Comparison of ENCODE assay signal across 9 cellular contexts in genomic region chr16:12804395-12804794, GRCh38. TPM values are rescaled to one million over a fixed set of nuclear protein-coding genes. Genes with fewer than 3 reads are reported as not detected.
DNase-seq lines count a peak whose midpoint lies in the region; FAIRE-seq and TF ChIP-seq lines count a peak whose summit lies in the region.
"Had no signal": no experiment of that assay in that cellular context is flagged by ENCODE, and none has a peak within 500 bp of the region (broad histone marks: within the 10 kb centered on the region; RNA-seq: fewer than 3 reads in every experiment).

No MANE protein-coding gene starts in this region.

- H4K20me1 ChIP-seq in OCI-LY3 (ENCODE audit: insufficient read depth, low read length), result no peaks in the 10 kb centered on the region
- H4K20me1 ChIP-seq in H1 (replicated peaks in 1 of 2; ENCODE audit: control insufficient read depth in 1 of 2, insufficient read depth in 2 of 2, low read length in 2 of 2), result no peaks in the 10 kb centered on the region

- H3K14ac ChIP-seq in H1 (ENCODE audit: insufficient read length) (no peak overlapping the region), trophoblast cell (ENCODE audit: low read length) (no peak overlapping the region)

- H3K4me2 ChIP-seq in OCI-LY3 (ENCODE audit: low read length) (peak overlapping the region; percentile 70), H1 (ENCODE audit: insufficient read depth in 1 of 2, low read depth in 2 of 2, low read length in 2 of 2) (peak overlapping the region in 1 of 2 experiments; percentile 62; a peak in 2 of 4 replicates), trophoblast cell (ENCODE audit: low read length) (no peak overlapping the region)

- H3K23me2 ChIP-seq in H1 (ENCODE audit: low read depth, low read length), result peaks cover 5% of the 10 kb centered on the region

- H4K8ac ChIP-seq in H1 (ENCODE audit: extremely low read depth, insufficient read depth, low read length) (no peak overlapping the region), trophoblast cell (ENCODE audit: low read depth, low read length) (peak overlapping the region; percentile 58)

- no peaks in the 10 kb centered on the region for H3K36me3 ChIP-seq in Caco-2 (ENCODE audit: control insufficient read depth, insufficient read depth, low read length)
- no peaks in the 10 kb centered on the region for H3K36me3 ChIP-seq in OCI-LY3 (replicated peaks; ENCODE audit: low read depth, low read length)
- no peaks in the 10 kb centered on the region for H3K36me3 ChIP-seq in H1 (ENCODE audit: control insufficient read depth in 2 of 4, insufficient read depth in 4 of 4, low read length in 3 of 4)
- H3K36me3 ChIP-seq in trophoblast cell (ENCODE audit: control insufficient read depth in 1 of 2, insufficient read depth in 2 of 2, low read length in 2 of 2), result no peaks in the 10 kb centered on the region

- CTCF ChIA-PET in Caco-2 (lab: Charles Lee) (no interaction called here), H1 (lab: Charles Lee; ENCODE audit: partially characterized antibody) (interaction anchor here (1.0 kb wide), 1 partner anchor 14 kb away, joined by 3 read pairs; no protein-coding TSS in a partner anchor), GM10248 (lab: Yijun Ruan, JAX) (no interaction called here)

- DNase-seq in Caco-2 (no peak), H1 (ENCODE audit: low read depth in 1 of 2, low spot score in 2 of 2) (no peak), trophoblast cell (no peak), LoVo (ENCODE audit: low spot score) (no peak), dermis blood vessel endothelial cell (no peak), GM10248 (ENCODE audit: extremely low spot score) (no peak), NCI-H1417 treated with DMSO at 0.1 percent for 48 hours (lab: John Stamatoyannopoulos, UW) (no peak)

- TF ChIP-seq CTCF in Caco-2 (IDR thresholded peaks at IDR 0.05; ENCODE audit: insufficient read depth in 1 of 2, low read depth in 1 of 2, low read length in 1 of 2, severe bottlenecking in 1 of 2, unreplicated experiment in 1 of 2), result no peak
- TF ChIP-seq CTCF in OCI-LY3 (IDR thresholded peaks at IDR 0.05; ENCODE audit: low read depth, low read length), result no peak
- TF ChIP-seq CTCF in H1 (IDR thresholded peaks at IDR 0.05; ENCODE audit: control extremely low read depth in 1 of 3, insufficient read depth in 1 of 3, low read depth in 1 of 3, low read length in 3 of 3), result no peak
- TF ChIP-seq CTCF in GM10248 (IDR thresholded peaks at IDR 0.05; ENCODE audit: control extremely low read depth, extremely low read depth, low read depth, missing control alignments), result no peak

- no peak overlapping the region for H2BK20ac ChIP-seq in H1 (ENCODE audit: low read length)

- H2BK120ac ChIP-seq in H1 (replicated peaks; ENCODE audit: low read depth, low read length), result no peak overlapping the region
- no peak overlapping the region for H2BK120ac ChIP-seq in trophoblast cell (ENCODE audit: insufficient read depth, low read length, poor library complexity)

- no peak overlapping the region for H4K5ac ChIP-seq in H1 (ENCODE audit: insufficient read length, low read depth, low read length)

- peak overlapping the region; percentile 40 for H4K91ac ChIP-seq in H1 (replicated peaks; ENCODE audit: insufficient read length, low read length)
- H4K91ac ChIP-seq in trophoblast cell (ENCODE audit: low read depth, low read length), result no peak overlapping the region

- H3K4me3 Mint-ChIP-seq in Caco-2 (ENCODE audit: unreplicated experiment), result peak overlapping the region; percentile 91

- H2BK12ac ChIP-seq in H1 (ENCODE audit: low read depth, low read length) (no peak overlapping the region), trophoblast cell (ENCODE audit: low read length) (no peak overlapping the region)

- H3K79me2 ChIP-seq in OCI-LY3 (ENCODE audit: low read length) (peaks cover 30% of the 10 kb centered on the region), H1 (ENCODE audit: control insufficient read depth in 1 of 2, insufficient read depth in 2 of 2, low read length in 2 of 2) (no peaks in the 10 kb centered on the region), trophoblast cell (ENCODE audit: control insufficient read depth, insufficient read depth, low read length, poor library complexity) (peaks cover 2% of the 10 kb centered on the region)

- no peak for TF ChIP-seq EP300 in H1 (IDR thresholded peaks at IDR 0.05; ENCODE audit: borderline replicate concordance in 1 of 2, low read depth in 2 of 2, low read length in 2 of 2)

- H3K79me1 ChIP-seq in H1 (ENCODE audit: low read depth, low read length), result no peaks in the 10 kb centered on the region; the same call in 1 of the 2 replicates
- peaks cover 5% of the 10 kb centered on the region for H3K79me1 ChIP-seq in trophoblast cell (ENCODE audit: low read length)

- POLR2A ChIA-PET in Caco-2 (lab: Charles Lee), result no interaction called here
- POLR2A ChIA-PET in H1 (lab: Charles Lee; ENCODE audit: partially characterized antibody), result interaction anchor here (2.3 kb wide), 1 partner anchor 11 kb away, joined by 8 read pairs; no protein-coding TSS in a partner anchor
- POLR2A ChIA-PET in GM10248 (lab: Yijun Ruan, JAX), result no interaction called here

- peaks cover 11% of the 10 kb centered on the region for H3K4me1 Mint-ChIP-seq in Caco-2 (ENCODE audit: low read depth, unreplicated experiment)

- H2AK5ac ChIP-seq in H1 (ENCODE audit: low read depth, low read length), result 0 out of 2 replicates have a peak overlapping the region, but pooled peaks have one; percentile 53
- no peak overlapping the region for H2AK5ac ChIP-seq in trophoblast cell (ENCODE audit: low read length)

- 0 out of 2 replicates have a peak overlapping the region, but pooled peaks have one; percentile 46 for H2BK15ac ChIP-seq in H1 (ENCODE audit: low read length)

- peaks cover 11% of the 10 kb centered on the region; the same call in 1 of the 2 replicates for H3K4me1 ChIP-seq in Caco-2
- H3K4me1 ChIP-seq in OCI-LY3 (ENCODE audit: low read length), result peaks cover 24% of the 10 kb centered on the region
- peaks cover 0 to 3% (median 2%) of the 10 kb centered on the region in 4 experiments; a peak in 2 of 7 replicates for H3K4me1 ChIP-seq in H1 (replicated peaks in 1 of 4; ENCODE audit: control insufficient read depth in 3 of 4, insufficient read depth in 4 of 4, low read length in 3 of 4)
- peaks cover 10 to 11% of the 10 kb centered on the region in 2 experiments for H3K4me1 ChIP-seq in trophoblast cell (ENCODE audit: control insufficient read depth in 1 of 2, insufficient read depth in 2 of 2, low read length in 2 of 2)

- intact Hi-C loops in Caco-2 (cut with micrococcal nuclease; ENCODE audit: unreplicated experiment), result loop anchor here (5.0 kb wide), 1 partner anchor 192 kb away; no protein-coding TSS in a partner anchor

- no TSS peak for BruUV-seq in Caco-2 (replicated peaks; lab: Mats Ljungman, UMichigan)

- no peak overlapping the region for H3K27ac Mint-ChIP-seq in Caco-2 (ENCODE audit: unreplicated experiment)

- H3K27ac ChIP-seq in OCI-LY3 (ENCODE audit: low read length) (no peak overlapping the region), H1 (ENCODE audit: low read depth, low read length) (no peak overlapping the region), trophoblast cell (ENCODE audit: low read depth, low read length) (no peak overlapping the region)

- no peak overlapping the region for H4K12ac ChIP-seq in trophoblast cell (ENCODE audit: low read depth, low read length)

- peak overlapping the region; percentile 80 for H3K4me3 ChIP-seq in Caco-2 (ENCODE audit: low read depth, low read length)
- peak overlapping the region; percentile 95 for H3K4me3 ChIP-seq in OCI-LY3 (ENCODE audit: low read length)
- H3K4me3 ChIP-seq in H1 (ENCODE audit: extremely low read depth in 1 of 4, insufficient read depth in 2 of 4, low read depth in 3 of 4, low read length in 4 of 4), result peak overlapping the region in 1 of 4 experiments; percentile 78; a peak in 1 of 8 replicates
- no peak overlapping the region for H3K4me3 ChIP-seq in trophoblast cell (ENCODE audit: low read depth, low read length)

- no peak for FAIRE-seq in H1 (lab: Jason Lieb, UNC)
- FAIRE-seq: frontal cortex had no signal

- H2BK5ac ChIP-seq in H1 (ENCODE audit: low read depth, low read length) (no peak overlapping the region), trophoblast cell (ENCODE audit: low read depth, low read length, poor library complexity) (no peak overlapping the region)

- no peaks in the 10 kb centered on the region for H3K9me3 Mint-ChIP-seq in Caco-2 (ENCODE audit: unreplicated experiment)

- H3K27me3 ChIP-seq in Caco-2 (replicated peaks; ENCODE audit: control insufficient read depth, insufficient read depth, low read length) (no peaks in the 10 kb centered on the region), OCI-LY3 (ENCODE audit: low read depth, low read length) (no peaks in the 10 kb centered on the region), H1 (replicated peaks in 1 of 4; ENCODE audit: control insufficient read depth in 3 of 4, extremely low read depth in 1 of 4, insufficient read depth in 3 of 4, low read length in 3 of 4) (no peaks in the 10 kb centered on the region), trophoblast cell (ENCODE audit: insufficient read depth, low read length) (no peaks in the 10 kb centered on the region)

- peaks cover 5% of the 10 kb centered on the region for H3K36me3 Mint-ChIP-seq in Caco-2 (ENCODE audit: insufficient read depth, unreplicated experiment)

- H3K23ac ChIP-seq in H1 (ENCODE audit: insufficient read length), result no peak overlapping the region
- H3K23ac ChIP-seq in trophoblast cell (ENCODE audit: low read length), result no peak overlapping the region

- no peak overlapping the region for H3K56ac ChIP-seq in H1 (replicated peaks; ENCODE audit: insufficient read length, low read depth, low read length)

- H3K9ac ChIP-seq in OCI-LY3 (ENCODE audit: low read length) (peak overlapping the region; percentile 56; the same call in 1 of the 2 replicates), H1 (replicated peaks in 1 of 4; ENCODE audit: extremely low read depth in 1 of 4, low read depth in 3 of 4, low read length in 3 of 4) (no peak overlapping the region), trophoblast cell (ENCODE audit: low read length) (no peak overlapping the region)

- H3K4ac ChIP-seq in H1 (replicated peaks; ENCODE audit: insufficient read length, low read depth, low read length), result no peak overlapping the region
- H3K4ac ChIP-seq in trophoblast cell (ENCODE audit: low read depth, low read length), result no peak overlapping the region

- 85% methylated on average over 7 of the region's 9 CpGs; no CpG with 5 or more reads in 1 of the 2 experiments for WGBS in H1 (ENCODE audit: extremely low coverage in 1 of 2, insufficient coverage in 1 of 2, insufficient read length in 1 of 2, insufficient replicate concordance in 2 of 2, low coverage in 1 of 2, low lambda C conversion rate in 2 of 2, missing lambda C conversion rate in 1 of 2), 2 experiments
- no CpG with 5 or more reads among the region's 9 CpGs for WGBS in trophoblast cell (ENCODE audit: extremely low coverage, insufficient coverage, insufficient read length)

- no peak for TF ChIP-seq RAD21 in H1 (IDR thresholded peaks at IDR 0.05 in 1 of 2, conservative IDR thresholded peaks at IDR 0.05 in 1 of 2; ENCODE audit: low read depth in 2 of 2, low read length in 2 of 2)

- TF ChIP-seq POLR2A in H1 (IDR thresholded peaks at IDR 0.05; ENCODE audit: control extremely low read depth in 1 of 2, low read depth in 2 of 2, low read length in 2 of 2), result no peak

- H3K18ac ChIP-seq in H1 (ENCODE audit: extremely low read depth, low read length), result no peak overlapping the region
- H3K18ac ChIP-seq in trophoblast cell (ENCODE audit: low read length), result no peak overlapping the region

- no peaks in the 10 kb centered on the region for H3K27me3 Mint-ChIP-seq in Caco-2 (ENCODE audit: insufficient read depth, unreplicated experiment)

- H3K9me3 ChIP-seq in Caco-2, result no peaks in the 10 kb centered on the region; the same call in 1 of the 2 replicates
- H3K9me3 ChIP-seq in OCI-LY3 (ENCODE audit: insufficient read depth, low read length), result no peaks in the 10 kb centered on the region
- no peaks in the 10 kb centered on the region for H3K9me3 ChIP-seq in H1 (ENCODE audit: insufficient read depth in 2 of 2, low read depth in 1 of 2, low read length in 1 of 2)
- H3K9me3 ChIP-seq in trophoblast cell (ENCODE audit: insufficient read depth, low read depth, low read length), result no peaks in the 10 kb centered on the region

- peak overlapping the region; percentile 62; the same call in 1 of the 2 replicates for H2AFZ ChIP-seq in OCI-LY3 (ENCODE audit: low read depth, low read length)
- H2AFZ ChIP-seq in H1 (ENCODE audit: low read length), result no peak overlapping the region
- no peak overlapping the region for H2AFZ ChIP-seq in trophoblast cell (ENCODE audit: insufficient read depth, low read length, poor library complexity)

RNA-seq across cellular contexts. Expression of gene CPPED1, which starts 0.7 kb away (rescaled TPM):
- total RNA-seq in Caco-2 (2022) (27.5 and 34.9 TPM in 2 replicates), dermis blood vessel endothelial cell (23.1 and 26.0 TPM in 2 replicates)
- total RNA-seq in H1 (2021; fragmentation: NEBNext Ultra II Directional; extraction: Animal tissue kit (Norgen Biotek cat#: 25700)), result 11.2 and 11.5 TPM in 2 replicates
- 3.5 and 4.5 TPM in 2 replicates for polyA plus RNA-seq in H1 (2011; rRNA removed)
- 4.4 TPM for polyA plus RNA-seq in H1 (2011; cell fraction: cytosol; rRNA removed)
- polyA plus RNA-seq in H1 (2011; cell fraction: nucleus; rRNA removed), result 3.1 TPM
- 3.5 to 6.4 TPM (median 5.4 TPM) in 4 replicates for polyA plus RNA-seq in H1 (2012, experiment 1 of 2)
- 1.5 TPM for polyA plus RNA-seq in H1 (2012, experiment 2 of 2)
- polyA plus RNA-seq in H1 (2013, experiment 1 of 2), result 6.4 TPM
- 5.9 TPM for polyA plus RNA-seq in H1 (2013, experiment 2 of 2)
- 7.0 and 9.9 TPM in 2 replicates for polyA minus RNA-seq in H1 (2011; rRNA and poly(A)+ RNA removed)
- polyA minus RNA-seq in H1 (2011; cell fraction: cytosol; rRNA and poly(A)+ RNA removed), result 3.7 TPM
- polyA minus RNA-seq in H1 (2011; cell fraction: nucleus; rRNA and poly(A)+ RNA removed), result 8.0 TPM
- 14.5 and 15.6 TPM in 2 replicates for polyA plus RNA-seq in trophoblast cell (2013)
